Comparison of ENCODE assay signal across 14 cellular contexts in genomic region chr5:14032944-14033343, GRCh38.
DNase-seq lines count a peak whose midpoint lies in the region; ATAC-seq and TF ChIP-seq lines count a peak whose summit lies in the region.
"Had no signal": no experiment of that assay in that cellular context is flagged by ENCODE, and none has a peak within 500 bp of the region (broad histone marks: within the 10 kb centered on the region; RNA-seq: fewer than 3 reads in every experiment).

No MANE protein-coding gene starts in this region.

- POLR2A ChIA-PET in HEK293 (lab: Yijun Ruan, JAX): no interaction called here
- POLR2A ChIA-PET in activated CD4-positive, alpha-beta memory T cell treated with anti-CD3 and anti-CD28 coated beads for 36 hours (lab: Charles Lee): no interaction called here

- H3K4me3 ChIP-seq in HEK293 (ENCODE audit: low read depth, low read length): no peak overlapping the region
- H3K4me3 ChIP-seq in right cardiac atrium (ENCODE audit: low read length): no peak overlapping the region
- H3K4me3 ChIP-seq: GM12878, SK-N-MC had no signal

- intact Hi-C loops in activated CD4-positive, alpha-beta memory T cell treated with anti-CD3 and anti-CD28 coated beads for 36 hours (cut with micrococcal nuclease): no loop called here
- intact Hi-C loops in right cardiac atrium (cut with DNase I): no loop called here

- no peak for ATAC-seq in right cardiac atrium
- ATAC-seq in GM21381 (IDR thresholded peaks at IDR 0.05; ENCODE audit: unreplicated experiment): no peak
- ATAC-seq in activated naive CD4-positive, alpha-beta T cell treated with anti-CD3 and anti-CD28 coated beads, Interleukin-2, amount 50 U/mL, for 72 hours: no peak
- ATAC-seq: activated T-cell treated with anti-CD3 and anti-CD28 coated beads, Interleukin-2, amount 50 U/mL, for 4 hours; GM12878 had no signal

- H3K9me3 Mint-ChIP-seq in activated CD4-positive, alpha-beta memory T cell treated with anti-CD3 and anti-CD28 coated beads for 36 hours: no peaks in the 10 kb centered on the region
- peaks cover 9 to 18% of the 10 kb centered on the region in 2 donors for H3K9me3 Mint-ChIP-seq in activated naive CD4-positive, alpha-beta T cell treated with anti-CD3 and anti-CD28 coated beads, Interleukin-2, amount 50 U/mL, for 72 hours

- peaks cover 2% of the 10 kb centered on the region for H3K4me1 Mint-ChIP-seq in activated CD4-positive, alpha-beta memory T cell treated with anti-CD3 and anti-CD28 coated beads for 36 hours (ENCODE audit: low read depth)

- no peak overlapping the region for H3K27ac Mint-ChIP-seq in activated CD4-positive, alpha-beta memory T cell treated with anti-CD3 and anti-CD28 coated beads for 36 hours
- H3K27ac Mint-ChIP-seq in activated naive CD4-positive, alpha-beta T cell treated with anti-CD3 and anti-CD28 coated beads, Interleukin-2, amount 50 U/mL, for 72 hours: no peak overlapping the region
- H3K27ac Mint-ChIP-seq: memory B cell had no signal

- no peaks in the 10 kb centered on the region for H3K27me3 Mint-ChIP-seq in activated CD4-positive, alpha-beta memory T cell treated with anti-CD3 and anti-CD28 coated beads for 36 hours

- H3K9me3 ChIP-seq in HEK293 (ENCODE audit: control insufficient read depth, insufficient read depth, low read depth, low read length): no peaks in the 10 kb centered on the region
- no peaks in the 10 kb centered on the region for H3K9me3 ChIP-seq in right cardiac atrium (ENCODE audit: control insufficient read depth, low read length)

- DNase-seq in RPMI7951 (ENCODE audit: low read depth) (peak; percentile 69), glomerular visceral epithelial cell (ENCODE audit: extremely low spot score) (peak; percentile 75), right cardiac atrium (no peak)
- DNase-seq in activated CD4-positive, alpha-beta memory T cell treated with anti-CD3 and anti-CD28 coated beads for 36 hours: no peak
- DNase-seq in activated naive CD4-positive, alpha-beta T cell treated with anti-CD3 and anti-CD28 coated beads, Interleukin-2, amount 50 U/mL, for 72 hours (ENCODE audit: low spot score in 2 of 2): no peak
- DNase-seq: activated CD4-positive, alpha-beta T cell treated with anti-CD3 and anti-CD28 coated beads, Interleukin-2, amount 50 U/mL, for 4 hours; activated T-cell treated with anti-CD3 and anti-CD28 coated beads, Interleukin-2, amount 50 U/mL, for 4 hours; KBM-7; stimulated activated CD4-positive, alpha-beta T cell treated with anti-CD3 and anti-CD28 coated beads, Interleukin-2, amount 100 ng/mL, for 24 hours had no signal

- H3K4me3 Mint-ChIP-seq in activated CD4-positive, alpha-beta memory T cell treated with anti-CD3 and anti-CD28 coated beads for 36 hours: no peak overlapping the region
- H3K4me3 Mint-ChIP-seq: activated T-cell treated with anti-CD3 and anti-CD28 coated beads, Interleukin-2, amount 50 U/mL, for 4 hours; memory B cell had no signal

- no peaks in the 10 kb centered on the region for H3K36me3 Mint-ChIP-seq in activated CD4-positive, alpha-beta memory T cell treated with anti-CD3 and anti-CD28 coated beads for 36 hours
- peaks cover 6 to 9% of the 10 kb centered on the region in 2 donors for H3K36me3 Mint-ChIP-seq in activated naive CD4-positive, alpha-beta T cell treated with anti-CD3 and anti-CD28 coated beads, Interleukin-2, amount 50 U/mL, for 72 hours

- TF ChIP-seq CTCF in HEK293 (tag by site-specific recombination; IDR thresholded peaks at IDR 0.05): no peak

- CTCF ChIA-PET in HEK293 (lab: Yijun Ruan, JAX): interaction anchor here (0.7 to 1.2 kb wide), 2 partner anchors 30 to 237 kb away, joined by 3 read pairs; no protein-coding TSS in a partner anchor
- CTCF ChIA-PET in activated CD4-positive, alpha-beta memory T cell treated with anti-CD3 and anti-CD28 coated beads for 36 hours (lab: Charles Lee): no interaction called here

- no peaks in the 10 kb centered on the region for H3K27me3 ChIP-seq in right cardiac atrium (ENCODE audit: control insufficient read depth, insufficient read depth)

- H3K4me1 ChIP-seq in HEK293 (ENCODE audit: control insufficient read depth, insufficient read depth, low read length): peaks cover 15% of the 10 kb centered on the region
- peaks cover 3% of the 10 kb centered on the region for H3K4me1 ChIP-seq in right cardiac atrium (ENCODE audit: control insufficient read depth, insufficient read depth, low read length)

- H3K27ac ChIP-seq in HEK293 (ENCODE audit: extremely low read depth, low read depth, low read length) (no peak overlapping the region), right cardiac atrium (ENCODE audit: low read length) (no peak overlapping the region)
- H3K27ac ChIP-seq: SK-N-MC had no signal

- WGBS in right cardiac atrium: 67% methylated on average over 4 of the region's 4 CpGs

- H3K36me3 ChIP-seq in HEK293 (ENCODE audit: control insufficient read depth in 2 of 2, insufficient read depth in 1 of 2, low read length in 2 of 2): no peaks in the 10 kb centered on the region

TF ChIP-seq in HEK293, 187 proteins besides CTCF, POLR2A, EP300 and RAD21:
- TF ChIP-seq KLF1 (tag by site-specific recombination; IDR thresholded peaks at IDR 0.05) (peak; percentile 70), ZXDB (tag by site-specific recombination; IDR thresholded peaks at IDR 0.05) (no peak), ZNF677 (tag by site-specific recombination; IDR thresholded peaks at IDR 0.05) (no peak), ZNF48 (tag by site-specific recombination; IDR thresholded peaks at IDR 0.05) (no peak), ZFP37 (tag by site-specific recombination; IDR thresholded peaks at IDR 0.05) (no peak)

Comparison
In these comparisons a context has a peak if more than half of its experiments do, and no peak if none do; other contexts are left out.
1. DNase-seq: peak in RPMI7951 (single experiment) and glomerular visceral epithelial cell (single experiment); none in activated CD4-positive, alpha-beta memory T cell treated with anti-CD3 and anti-CD28 coated beads for 36 hours (single experiment), right cardiac atrium (0 of 3) and activated naive CD4-positive, alpha-beta T cell treated with anti-CD3 and anti-CD28 coated beads, Interleukin-2, amount 50 U/mL, for 72 hours (0 of 2).